In genomic region chr13:35963982-35964665, GRCh38 we compare ENCODE assay signal across 18 cellular contexts.
"Had no signal": no experiment of that assay in that cellular context is flagged by ENCODE, and none has a peak within 500 bp of the region (broad histone marks: within the 10 kb centered on the region; RNA-seq: fewer than 3 reads in every experiment).

No MANE protein-coding gene starts in this region.

- FAIRE-seq: kidney had no signal

- H3K36me3 Mint-ChIP-seq: natural killer cell treated with Interleukin-12 subunit alpha and Interleukin-12 subunit beta and Interleukin-15 and Interleukin-18, amount 100 ng/mL, for 72 hours; stimulated activated naive B cell treated with anti-CD40 and anti-IgM and Interleukin-4, amounts not matched to agents 10 μg/mL and 1 μg/mL and 100 μg/mL, for 72 hours had no signal

- H3K36me3 ChIP-seq: colonic mucosa, esophagus squamous epithelium, gastroesophageal sphincter, sigmoid colon, thoracic aorta, transverse colon had no signal

- H3K9me3 ChIP-seq: colonic mucosa, esophagus squamous epithelium, gastroesophageal sphincter, psoas muscle, thoracic aorta, transverse colon had no signal

- H3K4me1 Mint-ChIP-seq: stimulated activated naive B cell treated with anti-CD40 and anti-IgM and Interleukin-4, amounts not matched to agents 10 μg/mL and 1 μg/mL and 100 μg/mL, for 72 hours; stimulated activated naive CD8-positive, alpha-beta T cell treated with anti-CD3 and anti-CD28 coated beads, Interleukin-15, amount 100 ng/mL, for 72 hours had no signal

- H3K4me1 ChIP-seq: colonic mucosa, psoas muscle had no signal

- H3K4me3 ChIP-seq: colonic mucosa, esophagus squamous epithelium, gastroesophageal sphincter, psoas muscle, sigmoid colon, skin epidermis, thoracic aorta, transverse colon had no signal

- DNase-seq: colonic mucosa; effector CD8-positive, alpha-beta T cell; esophagus squamous epithelium; glutamatergic neuron; kidney; left colon; psoas muscle; sigmoid colon; stimulated activated CD4-positive, alpha-beta T cell treated with anti-CD3 and anti-CD28 coated beads, Interleukin-2, amount 100 ng/mL, for 24 hours; stimulated activated CD4-positive, alpha-beta T cell treated with anti-CD3 and anti-CD28 coated beads, Interleukin-4, amount 100 ng/mL, for 4 hours; stimulated activated naive B cell treated with anti-CD40 and anti-IgM and Interleukin-4, amounts not matched to agents 10 μg/mL and 1 μg/mL and 100 μg/mL, for 72 hours; stimulated activated naive CD8-positive, alpha-beta T cell treated with anti-CD3 and anti-CD28 coated beads, Interleukin-15, amount 100 ng/mL, for 72 hours; substantia nigra; transverse colon had no signal

- H3K27ac Mint-ChIP-seq: natural killer cell treated with Interleukin-12 subunit alpha and Interleukin-12 subunit beta and Interleukin-15 and Interleukin-18, amount 100 ng/mL, for 72 hours; stimulated activated naive B cell treated with anti-CD40 and anti-IgM and Interleukin-4, amounts not matched to agents 10 μg/mL and 1 μg/mL and 100 μg/mL, for 72 hours; stimulated activated naive CD8-positive, alpha-beta T cell treated with anti-CD3 and anti-CD28 coated beads, Interleukin-15, amount 100 ng/mL, for 72 hours had no signal

- H3K27ac ChIP-seq: colonic mucosa, psoas muscle, thoracic aorta had no signal

- H3K27me3 Mint-ChIP-seq: natural killer cell treated with Interleukin-12 subunit alpha and Interleukin-12 subunit beta and Interleukin-15 and Interleukin-18, amount 100 ng/mL, for 72 hours; stimulated activated naive B cell treated with anti-CD40 and anti-IgM and Interleukin-4, amounts not matched to agents 10 μg/mL and 1 μg/mL and 100 μg/mL, for 72 hours had no signal

- H3K27me3 ChIP-seq: colonic mucosa, esophagus squamous epithelium, gastroesophageal sphincter, sigmoid colon, transverse colon had no signal

- H3K4me3 Mint-ChIP-seq: natural killer cell treated with Interleukin-12 subunit alpha and Interleukin-12 subunit beta and Interleukin-15 and Interleukin-18, amount 100 ng/mL, for 72 hours; stimulated activated naive B cell treated with anti-CD40 and anti-IgM and Interleukin-4, amounts not matched to agents 10 μg/mL and 1 μg/mL and 100 μg/mL, for 72 hours; stimulated activated naive CD8-positive, alpha-beta T cell treated with anti-CD3 and anti-CD28 coated beads, Interleukin-15, amount 100 ng/mL, for 72 hours had no signal
